Comparison of ENCODE assay signal across 17 cellular contexts in the genomic region with DNA sequence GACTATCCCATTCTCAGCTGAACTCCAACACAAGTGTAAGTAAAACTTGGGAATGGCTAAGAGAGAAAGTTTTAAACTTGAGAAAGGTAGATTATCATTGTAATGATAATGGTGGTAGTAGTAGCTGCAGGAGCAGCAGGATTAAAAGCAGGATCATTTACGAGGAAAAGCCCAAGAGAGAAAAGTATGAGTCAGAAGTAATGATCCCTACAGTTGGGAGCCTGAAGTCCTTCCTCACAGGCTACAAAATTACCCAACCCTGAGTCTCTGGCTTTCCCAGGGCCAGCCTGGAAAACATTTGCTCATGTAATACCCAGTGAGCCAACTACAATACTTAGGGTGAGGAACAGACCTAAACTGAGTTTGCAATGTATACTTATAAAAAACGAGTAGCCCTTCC. TPM values are rescaled to one million over a fixed set of nuclear protein-coding genes. Genes with fewer than 3 reads are reported as not detected.
A peak's percentile ranks its signal among the peaks of the same experiment; 100 is the strongest.
DNase-seq lines count a peak whose midpoint lies in the region; ATAC-seq and TF ChIP-seq lines count a peak whose summit lies in the region.
"Had no signal": no experiment of that assay in that cellular context is flagged by ENCODE, and none has a peak within 500 bp of the region (broad histone marks: within the 10 kb centered on the region; RNA-seq: fewer than 3 reads in every experiment).

No MANE protein-coding gene starts in this region.

- no peaks in the 10 kb centered on the region for H3K27me3 ChIP-seq in AG04450 (ENCODE audit: control insufficient read depth, insufficient read depth, low read length)
- H3K27me3 ChIP-seq in H7 (ENCODE audit: control insufficient read depth, insufficient read depth, low read length): peaks cover 100% of the 10 kb centered on the region

- POLR2A ChIA-PET in AG04450 (lab: Yijun Ruan, JAX) (no interaction called here), HEK293 (lab: Yijun Ruan, JAX) (no interaction called here)

- H3K27ac ChIP-seq in AG04450 (ENCODE audit: low read depth, low read length) (no peak overlapping the region), HEK293 (ENCODE audit: extremely low read depth, low read depth, low read length) (no peak overlapping the region)
- H3K27ac ChIP-seq: ascending aorta, parathyroid adenoma had no signal

- DNase-seq in AG04450 (ENCODE audit: low read depth, low spot score): peak; percentile 70
- peak; percentile 64 for DNase-seq in astrocyte of the spinal cord (ENCODE audit: low read depth, low spot score)
- DNase-seq in iris pigment epithelial cell (ENCODE audit: low read depth): peak; percentile 27
- DNase-seq in H7: no peak
- no peak for DNase-seq in NCI-H1417 treated with DMSO at 0.1 percent for 48 hours (lab: John Stamatoyannopoulos, UW)
- DNase-seq: activated CD4-positive, CD25-positive, alpha-beta regulatory T cell; activated gamma-delta T cell; cortex of kidney; left ventricle myocardium superior; NCI-H1048; stimulated activated naive B cell treated with anti-CD40 and anti-IgM and Interleukin-4, amounts not matched to agents 10 μg/mL and 1 μg/mL and 100 μg/mL, for 72 hours; T-cell had no signal

- in situ Hi-C loops in astrocyte of the spinal cord (cut with HindIII; ENCODE audit: low sequenced_read_pairs): no loop called here

- H3K36me3 ChIP-seq in HEK293 (ENCODE audit: control insufficient read depth in 2 of 2, insufficient read depth in 1 of 2, low read length in 2 of 2): no peaks in the 10 kb centered on the region
- no peaks in the 10 kb centered on the region for H3K36me3 ChIP-seq in H7 (replicated peaks; ENCODE audit: control insufficient read depth, insufficient read depth, low read length)
- H3K36me3 ChIP-seq: ascending aorta had no signal

- ATAC-seq in HG03108 (IDR thresholded peaks at IDR 0.05; ENCODE audit: unreplicated experiment): no peak
- no peak for ATAC-seq in HG03565 (IDR thresholded peaks at IDR 0.05; ENCODE audit: unreplicated experiment)
- ATAC-seq: left ventricle myocardium superior; stimulated activated naive B cell treated with anti-CD40 and anti-IgM and Interleukin-4, amounts not matched to agents 10 μg/mL and 1 μg/mL and 100 μg/mL, for 72 hours; T-cell had no signal

- TF ChIP-seq CTCF in AG04450 (IDR thresholded peaks at IDR 0.05; ENCODE audit: low read depth, low read length) (no peak), HEK293 (tag by site-specific recombination; IDR thresholded peaks at IDR 0.05) (no peak), astrocyte of the spinal cord (IDR thresholded peaks at IDR 0.05; ENCODE audit: low read depth, low read length) (no peak)

- CTCF ChIA-PET in AG04450 (lab: Charles Lee) (interaction anchor here (1.1 to 1.5 kb wide), 3 partner anchors 9 to 27 kb away, joined by 3 to 5 read pairs (median 3); no protein-coding TSS in a partner anchor), HEK293 (lab: Yijun Ruan, JAX) (no interaction called here)

- peaks cover 4% of the 10 kb centered on the region; the same call in 1 of the 2 replicates for H3K4me1 ChIP-seq in HEK293 (ENCODE audit: control insufficient read depth, insufficient read depth, low read length)
- H3K4me1 ChIP-seq: parathyroid adenoma had no signal

- H3K4me3 ChIP-seq in AG04450 (ENCODE audit: low read depth, low read length) (no peak overlapping the region), HEK293 (ENCODE audit: low read depth, low read length) (no peak overlapping the region), astrocyte of the spinal cord (ENCODE audit: low read depth, low read length) (no peak overlapping the region), H7 (ENCODE audit: insufficient read depth, low read depth, low read length) (no peak overlapping the region)
- H3K4me3 ChIP-seq: ascending aorta had no signal

- peaks cover 5% of the 10 kb centered on the region; the same call in 1 of the 2 replicates for H3K9me3 ChIP-seq in AG04450 (ENCODE audit: control insufficient read depth, insufficient read depth, low read length)
- H3K9me3 ChIP-seq in HEK293 (ENCODE audit: control insufficient read depth, insufficient read depth, low read depth, low read length): no peaks in the 10 kb centered on the region
- H3K9me3 ChIP-seq: ascending aorta had no signal

TF ChIP-seq in HEK293, 187 proteins besides CTCF, POLR2A, EP300 and RAD21 (continues in another document):
- peak; percentile 47 for TF ChIP-seq ZNF335 (tag by site-specific recombination; conservative IDR thresholded peaks at IDR 0.05)
- TF ChIP-seq OSR2 (tag by site-specific recombination; IDR thresholded peaks at IDR 0.05): peak; percentile 73
- TF ChIP-seq ZNF600 (tag by site-specific recombination; IDR thresholded peaks at IDR 0.05): peak; percentile 55
- TF ChIP-seq, protein P1, sequence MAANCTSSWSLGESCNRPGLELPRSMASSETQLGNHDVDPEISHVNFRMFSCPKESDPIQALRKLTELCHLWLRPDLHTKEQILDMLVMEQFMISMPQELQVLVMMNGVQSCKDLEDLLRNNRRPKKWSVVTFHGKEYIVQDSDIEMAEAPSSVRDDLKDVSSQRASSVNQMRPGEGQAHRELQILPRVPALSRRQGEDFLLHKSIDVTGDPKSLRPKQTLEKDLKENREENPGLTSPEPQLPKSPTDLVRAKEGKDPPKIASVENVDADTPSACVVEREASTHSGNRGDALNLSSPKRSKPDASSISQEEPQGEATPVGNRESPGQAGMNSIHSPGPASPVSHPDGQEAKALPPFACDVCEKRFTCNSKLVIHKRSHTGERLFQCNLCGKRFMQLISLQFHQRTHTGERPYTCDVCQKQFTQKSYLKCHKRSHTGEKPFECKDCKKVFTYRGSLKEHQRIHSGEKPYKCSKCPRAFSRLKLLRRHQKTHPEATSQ (tag by site-specific recombination; IDR thresholded peaks at IDR 0.05): no peak
- no peak for TF ChIP-seq ZNF248 (tag by site-specific recombination; IDR thresholded peaks at IDR 0.05)
- TF ChIP-seq, protein P2, sequence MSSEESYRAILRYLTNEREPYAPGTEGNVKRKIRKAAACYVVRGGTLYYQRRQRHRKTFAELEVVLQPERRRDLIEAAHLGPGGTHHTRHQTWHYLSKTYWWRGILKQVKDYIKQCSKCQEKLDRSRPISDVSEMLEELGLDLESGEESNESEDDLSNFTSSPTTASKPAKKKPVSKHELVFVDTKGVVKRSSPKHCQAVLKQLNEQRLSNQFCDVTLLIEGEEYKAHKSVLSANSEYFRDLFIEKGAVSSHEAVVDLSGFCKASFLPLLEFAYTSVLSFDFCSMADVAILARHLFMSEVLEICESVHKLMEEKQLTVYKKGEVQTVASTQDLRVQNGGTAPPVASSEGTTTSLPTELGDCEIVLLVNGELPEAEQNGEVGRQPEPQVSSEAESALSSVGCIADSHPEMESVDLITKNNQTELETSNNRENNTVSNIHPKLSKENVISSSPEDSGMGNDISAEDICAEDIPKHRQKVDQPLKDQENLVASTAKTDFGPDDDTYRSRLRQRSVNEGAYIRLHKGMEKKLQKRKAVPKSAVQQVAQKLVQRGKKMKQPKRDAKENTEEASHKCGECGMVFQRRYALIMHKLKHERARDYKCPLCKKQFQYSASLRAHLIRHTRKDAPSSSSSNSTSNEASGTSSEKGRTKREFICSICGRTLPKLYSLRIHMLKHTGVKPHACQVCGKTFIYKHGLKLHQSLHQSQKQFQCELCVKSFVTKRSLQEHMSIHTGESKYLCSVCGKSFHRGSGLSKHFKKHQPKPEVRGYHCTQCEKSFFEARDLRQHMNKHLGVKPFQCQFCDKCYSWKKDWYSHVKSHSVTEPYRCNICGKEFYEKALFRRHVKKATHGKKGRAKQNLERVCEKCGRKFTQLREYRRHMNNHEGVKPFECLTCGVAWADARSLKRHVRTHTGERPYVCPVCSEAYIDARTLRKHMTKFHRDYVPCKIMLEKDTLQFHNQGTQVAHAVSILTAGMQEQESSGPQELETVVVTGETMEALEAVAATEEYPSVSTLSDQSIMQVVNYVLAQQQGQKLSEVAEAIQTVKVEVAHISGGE (tag by site-specific recombination; conservative IDR thresholded peaks at IDR 0.05; ENCODE audit: low read depth): no peak
- TF ChIP-seq ZNF16 (tag by site-specific recombination; IDR thresholded peaks at IDR 0.05; ENCODE audit: low read depth): no peak
- TF ChIP-seq ZNF660 (tag by site-specific recombination; IDR thresholded peaks at IDR 0.05): peak; percentile 37; the same call in 1 of the 2 replicates
- TF ChIP-seq TRIM28 (IDR thresholded peaks at IDR 0.05; ENCODE audit: borderline replicate concordance, low read length): peak; percentile 17; the same call in 1 of the 2 replicates
- TF ChIP-seq ZBTB20 (tag by site-specific recombination; IDR thresholded peaks at IDR 0.05): 0 out of 2 replicates have a peak, but pooled peaks have one; percentile 36
- TF ChIP-seq, protein P3, sequence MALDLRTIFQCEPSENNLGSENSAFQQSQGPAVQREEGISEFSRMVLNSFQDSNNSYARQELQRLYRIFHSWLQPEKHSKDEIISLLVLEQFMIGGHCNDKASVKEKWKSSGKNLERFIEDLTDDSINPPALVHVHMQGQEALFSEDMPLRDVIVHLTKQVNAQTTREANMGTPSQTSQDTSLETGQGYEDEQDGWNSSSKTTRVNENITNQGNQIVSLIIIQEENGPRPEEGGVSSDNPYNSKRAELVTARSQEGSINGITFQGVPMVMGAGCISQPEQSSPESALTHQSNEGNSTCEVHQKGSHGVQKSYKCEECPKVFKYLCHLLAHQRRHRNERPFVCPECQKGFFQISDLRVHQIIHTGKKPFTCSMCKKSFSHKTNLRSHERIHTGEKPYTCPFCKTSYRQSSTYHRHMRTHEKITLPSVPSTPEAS (tag by site-specific recombination; IDR thresholded peaks at IDR 0.05): no peak
- no peak for TF ChIP-seq ZBTB8A (tag by site-specific recombination; IDR thresholded peaks at IDR 0.05)
- TF ChIP-seq, protein P4, sequence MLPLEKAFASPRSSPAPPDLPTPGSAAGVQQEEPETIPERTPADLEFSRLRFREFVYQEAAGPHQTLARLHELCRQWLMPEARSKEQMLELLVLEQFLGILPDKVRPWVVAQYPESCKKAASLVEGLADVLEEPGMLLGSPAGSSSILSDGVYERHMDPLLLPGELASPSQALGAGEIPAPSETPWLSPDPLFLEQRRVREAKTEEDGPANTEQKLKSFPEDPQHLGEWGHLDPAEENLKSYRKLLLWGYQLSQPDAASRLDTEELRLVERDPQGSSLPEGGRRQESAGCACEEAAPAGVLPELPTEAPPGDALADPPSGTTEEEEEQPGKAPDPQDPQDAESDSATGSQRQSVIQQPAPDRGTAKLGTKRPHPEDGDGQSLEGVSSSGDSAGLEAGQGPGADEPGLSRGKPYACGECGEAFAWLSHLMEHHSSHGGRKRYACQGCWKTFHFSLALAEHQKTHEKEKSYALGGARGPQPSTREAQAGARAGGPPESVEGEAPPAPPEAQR (tag by site-specific recombination; IDR thresholded peaks at IDR 0.05): no peak

RNA-seq across cellular contexts. Expression of a gene that starts 4.4 kb away (rescaled TPM):
- polyA plus RNA-seq in AG04450 (2011; rRNA removed): 12.8 and 14.3 TPM in 2 replicates
- polyA minus RNA-seq in AG04450 (2011; rRNA and poly(A)+ RNA removed): 9.4 and 10.9 TPM in 2 replicates
- total RNA-seq in H7 (2014; rRNA removed; shearing (Covaris generic)): 0.07 TPM in 1 of 2 replicates, not detected in the other
- total RNA-seq: ascending aorta had no signal

Comparison
In these comparisons a context has a peak if more than half of its experiments do, and no peak if none do; other contexts are left out.
1. DNase-seq: peak in AG04450 (single experiment), astrocyte of the spinal cord (single experiment) and iris pigment epithelial cell (single experiment); none in H7 (single experiment) and NCI-H1417 treated with DMSO at 0.1 percent for 48 hours (single experiment).